Comparison of ENCODE assay signal across 16 cellular contexts in genomic region chr13:113531041-113531873, GRCh38.
"Had no signal": no experiment of that assay in that cellular context is flagged by ENCODE, and none has a peak within 500 bp of the region (broad histone marks: within the 10 kb centered on the region; RNA-seq: fewer than 3 reads in every experiment).

No MANE protein-coding gene starts in this region.

- H3K27me3 ChIP-seq: dorsolateral prefrontal cortex, heart left ventricle, left lung, neural progenitor cell, pancreas, tibial nerve had no signal

- DNase-seq: activated CD4-positive, alpha-beta T cell treated with anti-CD3 and anti-CD28 coated beads, Interleukin-2, amount 50 U/mL, for 48 hours; activated CD4-positive, CD25-positive, alpha-beta regulatory T cell treated with anti-CD3 and anti-CD28 coated beads, Interleukin-2, amount 50 U/mL, for 72 hours; activated CD8-positive, alpha-beta memory T cell treated with anti-CD3 and anti-CD28 coated beads, Interleukin-2, amount 10 ng/mL, durations not matched to agents 7 days and 5 days; activated gamma-delta T cell; activated T-cell treated with anti-CD3 and anti-CD28 coated beads, Interleukin-2, amount 50 U/mL, for 4 hours; amygdala; heart left ventricle; pancreas; retina had no signal

- FAIRE-seq: islet of Langerhans, pancreas had no signal

- H3K9me3 ChIP-seq: heart left ventricle, left lung, pancreas, tibial nerve had no signal

- H3K4me1 ChIP-seq: neural progenitor cell, pancreas, tibial nerve had no signal

- H3K36me3 ChIP-seq: neural progenitor cell had no signal

- H3K4me3 Mint-ChIP-seq: activated CD8-positive, alpha-beta memory T cell treated with anti-CD3 and anti-CD28 coated beads, Interleukin-2, amount 10 ng/mL, durations not matched to agents 7 days and 5 days; activated naive CD8-positive, alpha-beta T cell; activated T-cell treated with anti-CD3 and anti-CD28 coated beads, Interleukin-2, amount 50 U/mL, for 4 hours; neural progenitor cell had no signal

- H3K27ac ChIP-seq: left lung, neural progenitor cell, pancreas, tibial nerve had no signal

- H3K9ac ChIP-seq: neural progenitor cell had no signal

- H3K9me3 Mint-ChIP-seq: activated T-cell treated with anti-CD3 and anti-CD28 coated beads, Interleukin-2, amount 50 U/mL, for 4 hours; neural progenitor cell had no signal

- H3K27me3 Mint-ChIP-seq: activated CD8-positive, alpha-beta memory T cell treated with anti-CD3 and anti-CD28 coated beads, Interleukin-2, amount 10 ng/mL, durations not matched to agents 7 days and 5 days; activated naive CD8-positive, alpha-beta T cell had no signal

- H3K27ac Mint-ChIP-seq: activated CD8-positive, alpha-beta memory T cell treated with anti-CD3 and anti-CD28 coated beads, Interleukin-2, amount 10 ng/mL, durations not matched to agents 7 days and 5 days; activated naive CD8-positive, alpha-beta T cell; neural progenitor cell had no signal

- H3K4me1 Mint-ChIP-seq: activated CD8-positive, alpha-beta memory T cell treated with anti-CD3 and anti-CD28 coated beads, Interleukin-2, amount 10 ng/mL, durations not matched to agents 7 days and 5 days; neural progenitor cell had no signal

- H3K4me3 ChIP-seq: dorsolateral prefrontal cortex, heart left ventricle, left lung, neural progenitor cell, pancreas, skin epidermis, tibial nerve had no signal
